In the genomic region with DNA sequence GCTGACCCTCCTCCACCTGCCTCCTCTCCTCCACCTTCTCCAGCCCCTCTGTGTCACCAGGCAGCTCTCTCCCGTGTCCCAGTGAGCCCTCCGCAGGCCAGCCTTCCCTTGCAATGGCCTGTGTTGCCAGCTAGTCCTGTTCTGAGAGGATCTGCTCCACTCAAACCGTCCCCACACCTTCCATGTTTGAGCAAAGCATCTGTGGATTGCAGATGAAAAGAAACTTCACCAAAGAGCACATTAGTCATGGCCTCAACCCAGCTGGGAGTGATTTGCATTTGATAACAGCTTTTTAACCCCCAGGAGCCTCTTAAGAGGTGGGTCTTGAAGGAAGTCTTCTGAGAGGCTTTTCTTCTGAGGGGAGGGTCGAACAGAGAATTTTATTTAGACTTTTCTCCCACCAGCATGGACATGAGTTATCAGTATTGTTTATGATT, we compare ENCODE assay signal across 12 cellular contexts.
DNase-seq lines count a peak whose midpoint lies in the region; ATAC-seq, FAIRE-seq and TF ChIP-seq lines count a peak whose summit lies in the region.
"Had no signal": no experiment of that assay in that cellular context is flagged by ENCODE, and none has a peak within 500 bp of the region (broad histone marks: within the 10 kb centered on the region; RNA-seq: fewer than 3 reads in every experiment).

No MANE protein-coding gene starts in this region.

- no peak for TF ChIP-seq POLR2A in H54 (IDR thresholded peaks at IDR 0.05; ENCODE audit: low read depth, low read length)

- TF ChIP-seq CTCF in hepatocyte (IDR thresholded peaks at IDR 0.05; ENCODE audit: poor library complexity) (no peak), smooth muscle cell (IDR thresholded peaks at IDR 0.05; ENCODE audit: borderline replicate concordance, insufficient read depth, poor library complexity, severe bottlenecking) (no peak)

- H3F3A ChIP-seq in smooth muscle cell (ENCODE audit: low read depth): peaks cover 87% of the 10 kb centered on the region

- H3K4me2 ChIP-seq in hepatocyte (no peak overlapping the region), smooth muscle cell (peak overlapping the region; percentile 4)

- H3K4me1 ChIP-seq in hepatocyte (ENCODE audit: insufficient read depth) (peaks cover 12% of the 10 kb centered on the region), smooth muscle cell (ENCODE audit: low read depth) (peaks cover 23% of the 10 kb centered on the region)
- H3K4me1 ChIP-seq: body of pancreas had no signal

- H3K4me3 ChIP-seq in hepatocyte (no peak overlapping the region), smooth muscle cell (no peak overlapping the region)
- H3K4me3 ChIP-seq: body of pancreas, esophagus squamous epithelium had no signal

- H3K27me3 ChIP-seq in hepatocyte: no peaks in the 10 kb centered on the region
- no peaks in the 10 kb centered on the region for H3K27me3 ChIP-seq in smooth muscle cell (ENCODE audit: low read depth)
- H3K27me3 ChIP-seq: body of pancreas, esophagus squamous epithelium had no signal

- WGBS in hepatocyte (ENCODE audit: low lambda C conversion rate, missing lambda C conversion rate): 33% methylated on average over 4 of the region's 4 CpGs
- 15% methylated on average over 4 of the region's 4 CpGs for WGBS in smooth muscle cell (ENCODE audit: low lambda C conversion rate)

- H3K9me3 ChIP-seq in hepatocyte (ENCODE audit: low read depth): no peaks in the 10 kb centered on the region
- no peaks in the 10 kb centered on the region for H3K9me3 ChIP-seq in smooth muscle cell (replicated peaks; ENCODE audit: low read depth)
- H3K9me3 ChIP-seq: body of pancreas, esophagus squamous epithelium had no signal

- H3K79me2 ChIP-seq in hepatocyte: peaks cover 14% of the 10 kb centered on the region
- H3K79me2 ChIP-seq in smooth muscle cell (ENCODE audit: low read depth): peaks cover 90% of the 10 kb centered on the region

- H3K9ac ChIP-seq in smooth muscle cell (ENCODE audit: low read depth): peak overlapping the region; percentile 59

- no peaks in the 10 kb centered on the region for H4K20me1 ChIP-seq in hepatocyte (ENCODE audit: insufficient read depth, poor library complexity, severe bottlenecking)
- peaks cover 45% of the 10 kb centered on the region for H4K20me1 ChIP-seq in smooth muscle cell (ENCODE audit: low read depth)

- peak; percentile 58 for FAIRE-seq in H54 (lab: Jason Lieb, UNC)
- FAIRE-seq in frontal cortex (lab: Jason Lieb, UNC): no peak
- FAIRE-seq in urothelium cell line (lab: Jason Lieb, UNC): no peak
- FAIRE-seq: GM12891 had no signal

- DNase-seq in H54 (ENCODE audit: insufficient read length, low spot score) (no peak), amniotic epithelial cell (ENCODE audit: low read depth) (peak; percentile 74), hepatocyte (ENCODE audit: low spot score) (no peak), smooth muscle cell (lab: John Stamatoyannopoulos, UW; ENCODE audit: unreplicated experiment) (no peak), frontal cortex (ENCODE audit: low spot score in 2 of 2) (no peak), urothelium cell line (ENCODE audit: low spot score) (no peak)
- DNase-seq: activated T-cell treated with anti-CD3 and anti-CD28 coated beads, Interleukin-2, amount 50 U/mL, for 1 hour; body of pancreas; esophagus squamous epithelium had no signal

- no peak overlapping the region for H2AFZ ChIP-seq in hepatocyte
- H2AFZ ChIP-seq in smooth muscle cell (ENCODE audit: low read depth): no peak overlapping the region

- no peaks in the 10 kb centered on the region for H3K9me2 ChIP-seq in hepatocyte (replicated peaks; ENCODE audit: insufficient read depth)

- H3K27ac ChIP-seq in hepatocyte: peak overlapping the region; percentile 51
- H3K27ac ChIP-seq in smooth muscle cell (ENCODE audit: low read depth): peak overlapping the region; percentile 97
- H3K27ac ChIP-seq: body of pancreas had no signal

- no peak for ATAC-seq in GM21723 (IDR thresholded peaks at IDR 0.05; ENCODE audit: unreplicated experiment)
- ATAC-seq in HG03108 (IDR thresholded peaks at IDR 0.05; ENCODE audit: unreplicated experiment): no peak
- ATAC-seq: body of pancreas had no signal

- no peaks in the 10 kb centered on the region for H3K36me3 ChIP-seq in hepatocyte (replicated peaks; ENCODE audit: insufficient read depth, low read depth)
- no peaks in the 10 kb centered on the region for H3K36me3 ChIP-seq in smooth muscle cell (ENCODE audit: low read depth)
- H3K36me3 ChIP-seq: esophagus squamous epithelium had no signal
